ENCODE assay signal across 21 cellular contexts in genomic region chrX:154312116-154312515, GRCh38. TPM values are rescaled to one million over a fixed set of nuclear protein-coding genes. Genes with fewer than 3 reads are reported as not detected.
A peak's percentile ranks its signal among the peaks of the same experiment; 100 is the strongest.
DNase-seq lines count a peak whose midpoint lies in the region; ATAC-seq and TF ChIP-seq lines count a peak whose summit lies in the region.
"Had no signal": no experiment of that assay in that cellular context is flagged by ENCODE, and none has a peak within 500 bp of the region (broad histone marks: within the 10 kb centered on the region; RNA-seq: fewer than 3 reads in every experiment).

No MANE protein-coding gene starts in this region.

- H3K4me1 Mint-ChIP-seq in activated CD4-positive, alpha-beta T cell treated with anti-CD3 and anti-CD28 coated beads, Interleukin-2, amount 10 ng/mL, durations not matched to agents 24 days and 14 days = peaks cover 42% of the 10 kb centered on the region
- peaks cover 41% of the 10 kb centered on the region for H3K4me1 Mint-ChIP-seq in central memory CD8-positive, alpha-beta T cell
- H3K4me1 Mint-ChIP-seq in immature natural killer cell = peaks cover 62 to 65% of the 10 kb centered on the region in 2 donors
- H3K4me1 Mint-ChIP-seq in stimulated activated effector memory CD8-positive, alpha-beta T cell treated with anti-CD3 and anti-CD28 coated beads, Interleukin-12 subunit alpha, Interleukin-12 subunit beta, amount 100 ng/mL, for 72 hours = peaks cover 61% of the 10 kb centered on the region

- no peak overlapping the region for H3K4me3 ChIP-seq in brain microvascular endothelial cell (ENCODE audit: low read depth, low read length)
- H3K4me3 ChIP-seq: A549, BLaER1 had no signal

- H3K27me3 Mint-ChIP-seq in activated CD4-positive, alpha-beta T cell treated with anti-CD3 and anti-CD28 coated beads, Interleukin-2, amount 10 ng/mL, durations not matched to agents 24 days and 14 days = no peaks in the 10 kb centered on the region
- H3K27me3 Mint-ChIP-seq in central memory CD8-positive, alpha-beta T cell = no peaks in the 10 kb centered on the region
- peaks cover 0 to 13% (median 8%) of the 10 kb centered on the region in 3 donors for H3K27me3 Mint-ChIP-seq in immature natural killer cell (ENCODE audit: low read depth in 3 of 3)
- H3K27me3 Mint-ChIP-seq: CD4-positive, alpha-beta memory T cell had no signal

- H3K36me3 Mint-ChIP-seq in activated CD4-positive, alpha-beta T cell treated with anti-CD3 and anti-CD28 coated beads, Interleukin-2, amount 10 ng/mL, durations not matched to agents 24 days and 14 days (ENCODE audit: low read depth) = no peaks in the 10 kb centered on the region
- H3K36me3 Mint-ChIP-seq in central memory CD8-positive, alpha-beta T cell (ENCODE audit: insufficient read depth) = peaks cover 1% of the 10 kb centered on the region
- H3K36me3 Mint-ChIP-seq in immature natural killer cell = no peaks in the 10 kb centered on the region
- H3K36me3 Mint-ChIP-seq in stimulated activated effector memory CD8-positive, alpha-beta T cell treated with anti-CD3 and anti-CD28 coated beads, Interleukin-12 subunit alpha, Interleukin-12 subunit beta, amount 100 ng/mL, for 72 hours = no peaks in the 10 kb centered on the region
- H3K36me3 Mint-ChIP-seq: CD4-positive, alpha-beta memory T cell had no signal

- no peaks in the 10 kb centered on the region for H3K27me3 ChIP-seq in brain microvascular endothelial cell (replicated peaks)

- H3K36me3 ChIP-seq in brain microvascular endothelial cell (replicated peaks) = no peaks in the 10 kb centered on the region
- H3K36me3 ChIP-seq: BLaER1 had no signal

- H3K9me3 Mint-ChIP-seq in activated CD4-positive, alpha-beta T cell treated with anti-CD3 and anti-CD28 coated beads, Interleukin-2, amount 10 ng/mL, durations not matched to agents 24 days and 14 days = no peaks in the 10 kb centered on the region
- no peaks in the 10 kb centered on the region for H3K9me3 Mint-ChIP-seq in central memory CD8-positive, alpha-beta T cell
- H3K9me3 Mint-ChIP-seq in immature natural killer cell = no peaks in the 10 kb centered on the region
- peaks cover 3% of the 10 kb centered on the region for H3K9me3 Mint-ChIP-seq in stimulated activated effector memory CD8-positive, alpha-beta T cell treated with anti-CD3 and anti-CD28 coated beads, Interleukin-12 subunit alpha, Interleukin-12 subunit beta, amount 100 ng/mL, for 72 hours
- H3K9me3 Mint-ChIP-seq: CD14-positive monocyte, HFFc6 had no signal

- ATAC-seq in central memory CD8-positive, alpha-beta T cell (replicated peaks; ENCODE audit: extremely low read depth, poor library complexity, severe bottlenecking) = no peak
- no peak for ATAC-seq in stimulated activated effector memory CD8-positive, alpha-beta T cell treated with anti-CD3 and anti-CD28 coated beads, Interleukin-12 subunit alpha, Interleukin-12 subunit beta, amount 100 ng/mL, for 72 hours
- no peak for ATAC-seq in HG02571 (IDR thresholded peaks at IDR 0.05; ENCODE audit: unreplicated experiment)
- ATAC-seq: A549, HCT116, HepG2 had no signal

- H3K27ac ChIP-seq in brain microvascular endothelial cell = no peak overlapping the region
- H3K27ac ChIP-seq: 22Rv1, A549, BLaER1 had no signal

- no peak for DNase-seq in activated CD4-positive, alpha-beta T cell treated with anti-CD3 and anti-CD28 coated beads, Interleukin-2, amount 10 ng/mL, durations not matched to agents 24 days and 14 days
- DNase-seq in activated CD4-positive, alpha-beta T cell treated with anti-CD3 and anti-CD28 coated beads, Interleukin-2, amount 50 U/mL, for 1 hour = no peak
- no peak for DNase-seq in central memory CD8-positive, alpha-beta T cell (ENCODE audit: low spot score in 2 of 2)
- DNase-seq in immature natural killer cell (no peak), AG08396 (ENCODE audit: low spot score) (no peak), brain microvascular endothelial cell (no peak)
- DNase-seq in stimulated activated effector memory CD8-positive, alpha-beta T cell treated with anti-CD3 and anti-CD28 coated beads, Interleukin-12 subunit alpha, Interleukin-12 subunit beta, amount 100 ng/mL, for 72 hours (ENCODE audit: low spot score in 2 of 2) = no peak
- DNase-seq: Calu3; CD4-positive, alpha-beta memory T cell; DMS79 treated with DMSO at 0.1 percent for 48 hours; GF-D8; GOT3; H7; HFFc6 had no signal

- H3K4me3 Mint-ChIP-seq in activated CD4-positive, alpha-beta T cell treated with anti-CD3 and anti-CD28 coated beads, Interleukin-2, amount 10 ng/mL, durations not matched to agents 24 days and 14 days = no peak overlapping the region
- H3K4me3 Mint-ChIP-seq in central memory CD8-positive, alpha-beta T cell = no peak overlapping the region
- peak overlapping the region in 2 of 5 donors; percentile 10 to 39 for H3K4me3 Mint-ChIP-seq in immature natural killer cell
- H3K4me3 Mint-ChIP-seq in stimulated activated effector memory CD8-positive, alpha-beta T cell treated with anti-CD3 and anti-CD28 coated beads, Interleukin-12 subunit alpha, Interleukin-12 subunit beta, amount 100 ng/mL, for 72 hours = peak overlapping the region; percentile 29
- H3K4me3 Mint-ChIP-seq: CD14-positive monocyte; CD4-positive, alpha-beta memory T cell; HFFc6 had no signal

- peak overlapping the region; percentile 16 for H3K27ac Mint-ChIP-seq in activated CD4-positive, alpha-beta T cell treated with anti-CD3 and anti-CD28 coated beads, Interleukin-2, amount 10 ng/mL, durations not matched to agents 24 days and 14 days
- H3K27ac Mint-ChIP-seq in central memory CD8-positive, alpha-beta T cell (ENCODE audit: low read depth) = peak overlapping the region; percentile 79
- peak overlapping the region; percentile 36 to 94 (median 88) for H3K27ac Mint-ChIP-seq in immature natural killer cell
- no peak overlapping the region for H3K27ac Mint-ChIP-seq in stimulated activated effector memory CD8-positive, alpha-beta T cell treated with anti-CD3 and anti-CD28 coated beads, Interleukin-12 subunit alpha, Interleukin-12 subunit beta, amount 100 ng/mL, for 72 hours
- H3K27ac Mint-ChIP-seq: HFFc6 had no signal

- in situ Hi-C loops in brain microvascular endothelial cell (cut with HindIII; ENCODE audit: low pct_ligation_motif_present, low sequenced_read_pairs) = no loop called here

- intact Hi-C loops in activated CD4-positive, alpha-beta T cell treated with anti-CD3 and anti-CD28 coated beads, Interleukin-2, amount 10 ng/mL, durations not matched to agents 24 days and 14 days (cut with micrococcal nuclease) = no loop called here

- no peak for TF ChIP-seq CTCF in brain microvascular endothelial cell (IDR thresholded peaks at IDR 0.05; ENCODE audit: low read depth, low read length, missing control alignments)

RNA-seq across cellular contexts. Expression of gene TKTL1, which starts 16.5 kb away (rescaled TPM):
- not detected in 2 replicates for total RNA-seq in activated CD4-positive, alpha-beta T cell treated with anti-CD3 and anti-CD28 coated beads, Interleukin-2, amount 10 ng/mL, durations not matched to agents 24 days and 14 days
- 100 to 1,000 TPM in 1 of 3 donors, 10 to 100 TPM in 2; 58.7 to 282 (median 69.8) TPM for polyA plus RNA-seq in immature natural killer cell
- total RNA-seq: Calu3, HepG2, HFFc6 had no signal
- polyA plus RNA-seq: HepG2 had no signal

RNA-seq across cellular contexts. Expression of gene TEX28, which starts 17.2 kb away (rescaled TPM):
- not detected in 2 replicates for total RNA-seq in activated CD4-positive, alpha-beta T cell treated with anti-CD3 and anti-CD28 coated beads, Interleukin-2, amount 10 ng/mL, durations not matched to agents 24 days and 14 days
- under 1 TPM in 1 of 3 donors, not detected in 2; 0.46 TPM for polyA plus RNA-seq in immature natural killer cell
- total RNA-seq: Calu3; CD4-positive, alpha-beta memory T cell; H7; HepG2; HFFc6 had no signal
- polyA plus RNA-seq: A549; CD14-positive monocyte; CD4-positive, alpha-beta memory T cell; HepG2 had no signal

RNA-seq across cellular contexts. Expression of gene OPN1MW3, which starts 54.7 kb away (rescaled TPM):
- total RNA-seq in activated CD4-positive, alpha-beta T cell treated with anti-CD3 and anti-CD28 coated beads, Interleukin-2, amount 10 ng/mL, durations not matched to agents 24 days and 14 days = not detected in 2 replicates
- polyA plus RNA-seq in immature natural killer cell = under 1 TPM in 2 of 3 donors, not detected in 1; 0.16 to 0.19 TPM
- total RNA-seq: Calu3; CD4-positive, alpha-beta memory T cell; H7; HepG2; HFFc6 had no signal
- polyA plus RNA-seq: A549; CD14-positive monocyte; CD4-positive, alpha-beta memory T cell; HepG2 had no signal
